10 cellular contexts compared by ENCODE assay signal in genomic region chr12:89024580-89024979, GRCh38.
"Had no signal": no experiment of that assay in that cellular context is flagged by ENCODE, and none has a peak within 500 bp of the region (broad histone marks: within the 10 kb centered on the region; RNA-seq: fewer than 3 reads in every experiment).

No MANE protein-coding gene starts in this region.

- H3K27ac ChIP-seq: HL-60, KMS-11 had no signal

- H3K9me3 Mint-ChIP-seq: GM23338, H9, HFFc6 had no signal

- H3K4me2 ChIP-seq: GM23338, KMS-11 had no signal

- DNase-seq: H9, HCEC 1CT, HFFc6, IMR-90, KBM-7 had no signal

- H3K27ac Mint-ChIP-seq: GM23338, H9, HFFc6 had no signal

- FAIRE-seq: H1, H54 had no signal

- ATAC-seq: GM23338 had no signal

- H3K9ac ChIP-seq: KMS-11 had no signal

- H3K4me3 Mint-ChIP-seq: GM23338, H9, HFFc6 had no signal

- H3K4me3 ChIP-seq: GM23338 had no signal

- H3K4me1 Mint-ChIP-seq: GM23338 had no signal

- H2AFZ ChIP-seq: GM23338 had no signal
